In genomic region chr1:32013386-32014198, GRCh38 we compare ENCODE assay signal across 8 cellular contexts. TPM values are rescaled to one million over a fixed set of nuclear protein-coding genes. Genes with fewer than 3 reads are reported as not detected.
A peak's percentile ranks its signal among the peaks of the same experiment; 100 is the strongest.
DNase-seq lines count a peak whose midpoint lies in the region; ATAC-seq and TF ChIP-seq lines count a peak whose summit lies in the region.

Gene KHDRBS1 (plus strand): TSS chr1:32013868. CDS start chr1:32013996, 128 bp downstream.

- peak within 1 kb of the TSS; percentile 97 for H3K4me2 ChIP-seq in SU-DHL-6 (ENCODE audit: low read depth, low read length, poor library complexity, severe bottlenecking)

- no peaks in the 10 kb centered on the region for H3K9me3 ChIP-seq in SU-DHL-6 (ENCODE audit: insufficient read depth, low read length)
- H3K9me3 ChIP-seq in thymus (ENCODE audit: control insufficient read depth), result no peaks in the 10 kb centered on the region

- intact Hi-C loops in head of caudate nucleus (cut with DNase I), result loop anchor here (2.0 kb wide), 1 partner anchor 59 kb away; the partner anchor contains the start of gene TMEM39B

- no peaks in the 10 kb centered on the region for H3K27me3 Mint-ChIP-seq in activated naive CD8-positive, alpha-beta T cell treated with anti-CD3 and anti-CD28 coated beads, Interleukin-2, amount 10 ng/mL, durations not matched to agents 7 days and 5 days
- H3K27me3 Mint-ChIP-seq in osteocyte (ENCODE audit: unreplicated experiment), result no peaks in the 10 kb centered on the region

- TF ChIP-seq CTCF in SU-DHL-6 (IDR thresholded peaks at IDR 0.05; ENCODE audit: insufficient read depth, low read length, poor library complexity, severe bottlenecking), result no peak
- no peak for TF ChIP-seq CTCF in osteocyte (IDR thresholded peaks at IDR 0.05)

- POLR2A ChIA-PET in activated naive CD8-positive, alpha-beta T cell treated with anti-CD3 and anti-CD28 coated beads, Interleukin-2, amount 10 ng/mL, durations not matched to agents 7 days and 5 days (lab: Charles Lee), result interaction anchor here (0.6 to 3.9 kb wide), 31 partner anchors 9 to 717 kb away, joined by 3 to 22 read pairs (median 4); partner anchors contain the start of genes KPNA6, PTP4A2, SNRNP40 and TMEM39B

- peak; percentile 84 for TF ChIP-seq POLR2A in GM10847 (IDR thresholded peaks at IDR 0.05; ENCODE audit: extremely low read depth, insufficient read length)

- peak within 1 kb of the TSS; percentile 98 for H3K9ac ChIP-seq in SU-DHL-6 (ENCODE audit: low read length)

- H3K27ac ChIP-seq in SU-DHL-6 (ENCODE audit: low read depth, low read length) (peak within 1 kb of the TSS; percentile 90), thymus (ENCODE audit: low read depth) (peak within 1 kb of the TSS; percentile 99)

- H3K4me3 Mint-ChIP-seq in activated naive CD8-positive, alpha-beta T cell treated with anti-CD3 and anti-CD28 coated beads, Interleukin-2, amount 10 ng/mL, durations not matched to agents 7 days and 5 days, result peak within 1 kb of the TSS; percentile 98
- peak within 1 kb of the TSS; percentile 96 for H3K4me3 Mint-ChIP-seq in osteocyte (ENCODE audit: unreplicated experiment)

- H2AFZ ChIP-seq in SU-DHL-6 (ENCODE audit: low read depth, low read length, severe bottlenecking), result peak within 1 kb of the TSS; percentile 41

- H3K36me3 ChIP-seq in SU-DHL-6 (ENCODE audit: low read length), result peaks cover 11% of the 10 kb centered on the region; the same call in 1 of the 2 replicates
- H3K36me3 ChIP-seq in thymus (ENCODE audit: control insufficient read depth, insufficient read depth), result peaks cover 5% of the 10 kb centered on the region

- 1% methylated on average over 101 of the region's 101 CpGs for WGBS in thymus

- H3K79me2 ChIP-seq in SU-DHL-6 (ENCODE audit: insufficient read depth, low read length), result peaks cover 49% of the 10 kb centered on the region

- H3K9me2 ChIP-seq in SU-DHL-6 (replicated peaks; ENCODE audit: insufficient read depth, low read length), result no peaks in the 10 kb centered on the region

- H3K4me3 ChIP-seq in SU-DHL-6 (ENCODE audit: insufficient read depth, low read length, poor library complexity, severe bottlenecking) (peak within 1 kb of the TSS; percentile 90), thymus (ENCODE audit: low read length) (peak within 1 kb of the TSS; percentile 97)

- peak within 1 kb of the TSS; percentile 96 for H3K27ac Mint-ChIP-seq in activated naive CD8-positive, alpha-beta T cell treated with anti-CD3 and anti-CD28 coated beads, Interleukin-2, amount 10 ng/mL, durations not matched to agents 7 days and 5 days
- H3K27ac Mint-ChIP-seq in osteocyte (ENCODE audit: unreplicated experiment), result peak within 1 kb of the TSS; percentile 98

- peak; percentile 81 for ATAC-seq in HG02678 (IDR thresholded peaks at IDR 0.05; ENCODE audit: unreplicated experiment)
- peak; percentile 87 for ATAC-seq in activated naive CD8-positive, alpha-beta T cell treated with anti-CD3 and anti-CD28 coated beads, Interleukin-2, amount 10 ng/mL, durations not matched to agents 7 days and 5 days (ENCODE audit: low read depth)

- DNase-seq in NCI-H128 (lab: John Stamatoyannopoulos, UW; ENCODE audit: unreplicated experiment) (peak; percentile 100), head of caudate nucleus (peak; percentile 95 to 99 (median 98)), osteocyte (ENCODE audit: extremely low spot score, unreplicated experiment) (peak; percentile 100)
- DNase-seq in activated naive CD8-positive, alpha-beta T cell treated with anti-CD3 and anti-CD28 coated beads, Interleukin-2, amount 10 ng/mL, durations not matched to agents 7 days and 5 days, result peak; percentile 99

- peaks cover 18% of the 10 kb centered on the region for H3K4me1 ChIP-seq in thymus (ENCODE audit: control insufficient read depth, insufficient read depth, low read length)

- no peaks in the 10 kb centered on the region for H3K9me3 Mint-ChIP-seq in activated naive CD8-positive, alpha-beta T cell treated with anti-CD3 and anti-CD28 coated beads, Interleukin-2, amount 10 ng/mL, durations not matched to agents 7 days and 5 days
- no peaks in the 10 kb centered on the region for H3K9me3 Mint-ChIP-seq in osteocyte (ENCODE audit: unreplicated experiment)

- peaks cover 10% of the 10 kb centered on the region for H4K20me1 ChIP-seq in SU-DHL-6 (ENCODE audit: low read depth, low read length)

- H3K4me1 Mint-ChIP-seq in activated naive CD8-positive, alpha-beta T cell treated with anti-CD3 and anti-CD28 coated beads, Interleukin-2, amount 10 ng/mL, durations not matched to agents 7 days and 5 days, result peaks cover 25% of the 10 kb centered on the region
- H3K4me1 Mint-ChIP-seq in osteocyte (ENCODE audit: unreplicated experiment), result peaks cover 32% of the 10 kb centered on the region

- H3K27me3 ChIP-seq in SU-DHL-6 (ENCODE audit: low read length) (no peaks in the 10 kb centered on the region), thymus (ENCODE audit: control insufficient read depth, insufficient read depth) (no peaks in the 10 kb centered on the region)

- peaks cover 11% of the 10 kb centered on the region for H3F3A ChIP-seq in SU-DHL-6 (ENCODE audit: insufficient read depth)

- H3K36me3 Mint-ChIP-seq in activated naive CD8-positive, alpha-beta T cell treated with anti-CD3 and anti-CD28 coated beads, Interleukin-2, amount 10 ng/mL, durations not matched to agents 7 days and 5 days, result peaks cover 10% of the 10 kb centered on the region
- no peaks in the 10 kb centered on the region for H3K36me3 Mint-ChIP-seq in osteocyte (ENCODE audit: unreplicated experiment)

RNA-seq across cellular contexts. Expression of gene KHDRBS1, which starts in this region (rescaled TPM):
- 100 to 1,000 TPM; 162 TPM for total RNA-seq in activated naive CD8-positive, alpha-beta T cell treated with anti-CD3 and anti-CD28 coated beads, Interleukin-2, amount 10 ng/mL, durations not matched to agents 7 days and 5 days
- total RNA-seq in osteocyte, result 128 and 131 TPM in 2 replicates
- 124 TPM for polyA plus RNA-seq in thymus

Comparison
In these comparisons a context has a peak if more than half of its experiments do, and no peak if none do; other contexts are left out.
1. Peak in every context shown above with its lines: DNase-seq, ATAC-seq, H3K4me3 ChIP-seq and H3K27ac ChIP-seq.